12 cellular contexts compared by ENCODE assay signal in genomic region chr15:51869074-51869425, GRCh38. TPM values are rescaled to one million over a fixed set of nuclear protein-coding genes. Genes with fewer than 3 reads are reported as not detected.
DNase-seq lines count a peak whose midpoint lies in the region; ATAC-seq and TF ChIP-seq lines count a peak whose summit lies in the region.
"Had no signal": no experiment of that assay in that cellular context is flagged by ENCODE, and none has a peak within 500 bp of the region (broad histone marks: within the 10 kb centered on the region; RNA-seq: fewer than 3 reads in every experiment).

No MANE protein-coding gene starts in this region.

- H3K27me3 Mint-ChIP-seq in neural progenitor cell (ENCODE audit: insufficient read depth, low read depth): no peaks in the 10 kb centered on the region
- H3K27me3 Mint-ChIP-seq: brain had no signal

- ATAC-seq in GM19452 (IDR thresholded peaks at IDR 0.05; ENCODE audit: unreplicated experiment): no peak

- H3K4me3 ChIP-seq in Peyer's patch: no peak overlapping the region
- no peak overlapping the region for H3K4me3 ChIP-seq in colonic mucosa
- H3K4me3 ChIP-seq in neural progenitor cell: no peak overlapping the region
- no peak overlapping the region for H3K4me3 ChIP-seq in left ventricle myocardium inferior

- no peaks in the 10 kb centered on the region for H3K79me2 ChIP-seq in neural progenitor cell (ENCODE audit: low read depth)

- H3K4me2 ChIP-seq in neural progenitor cell: no peak overlapping the region

- H3K9me3 ChIP-seq in Peyer's patch (no peaks in the 10 kb centered on the region), colonic mucosa (no peaks in the 10 kb centered on the region), neural progenitor cell (ENCODE audit: low read depth) (peaks cover 3% of the 10 kb centered on the region), left ventricle myocardium inferior (replicated peaks) (peaks cover 6% of the 10 kb centered on the region)

- peaks cover 5% of the 10 kb centered on the region for H3K4me1 Mint-ChIP-seq in neural progenitor cell
- H3K4me1 Mint-ChIP-seq: brain had no signal

- TF ChIP-seq CTCF in Peyer's patch (IDR thresholded peaks at IDR 0.05) (peak in 1 of 6 experiments; percentile 13), colonic mucosa (IDR thresholded peaks at IDR 0.05) (no peak), neural progenitor cell (IDR thresholded peaks at IDR 0.05) (no peak), left ventricle myocardium inferior (IDR thresholded peaks at IDR 0.05; ENCODE audit: borderline replicate concordance) (no peak)

- peak overlapping the region; percentile 4 for H3K27ac Mint-ChIP-seq in neural progenitor cell

- intact Hi-C loops in colonic mucosa (cut with DNase I) (no loop called here), left ventricle myocardium inferior (cut with micrococcal nuclease) (no loop called here)

- no peaks in the 10 kb centered on the region for H4K20me1 ChIP-seq in neural progenitor cell (ENCODE audit: low read depth)

- H3F3A ChIP-seq in neural progenitor cell (ENCODE audit: low read depth): no peaks in the 10 kb centered on the region

- H3K36me3 Mint-ChIP-seq in neural progenitor cell: peaks cover 28% of the 10 kb centered on the region

- peaks cover 0 to 8% (median 0%) of the 10 kb centered on the region in 4 donors for H3K4me1 ChIP-seq in Peyer's patch
- no peaks in the 10 kb centered on the region for H3K4me1 ChIP-seq in colonic mucosa
- H3K4me1 ChIP-seq in neural progenitor cell: no peaks in the 10 kb centered on the region
- peaks cover 10% of the 10 kb centered on the region for H3K4me1 ChIP-seq in left ventricle myocardium inferior

- no peak overlapping the region for H2AFZ ChIP-seq in neural progenitor cell (replicated peaks)

- H3K27me3 ChIP-seq in Peyer's patch: no peaks in the 10 kb centered on the region
- H3K27me3 ChIP-seq in colonic mucosa: no peaks in the 10 kb centered on the region
- no peaks in the 10 kb centered on the region for H3K27me3 ChIP-seq in neural progenitor cell
- H3K27me3 ChIP-seq in left ventricle myocardium inferior (ENCODE audit: low read depth): no peaks in the 10 kb centered on the region

- no peak overlapping the region for H3K4me3 Mint-ChIP-seq in neural progenitor cell
- H3K4me3 Mint-ChIP-seq: brain had no signal

- no peaks in the 10 kb centered on the region for H3K9me3 Mint-ChIP-seq in neural progenitor cell
- H3K9me3 Mint-ChIP-seq: brain had no signal

- H3K9ac ChIP-seq in colonic mucosa (ENCODE audit: low read depth in 2 of 2, low read length in 2 of 2) (no peak overlapping the region), neural progenitor cell (no peak overlapping the region)

- TF ChIP-seq POLR2A in Peyer's patch (IDR thresholded peaks at IDR 0.05): no peak

- H3K36me3 ChIP-seq in Peyer's patch (peaks cover 0 to 48% (median 0%) of the 10 kb centered on the region in 3 donors), colonic mucosa (no peaks in the 10 kb centered on the region), neural progenitor cell (no peaks in the 10 kb centered on the region), left ventricle myocardium inferior (peaks cover 61% of the 10 kb centered on the region)

- DNase-seq in Daoy (ENCODE audit: low read depth) (peak; percentile 87), Peyer's patch (peak in 2 of 3 donors; percentile 52 to 78), colonic mucosa (peak; percentile 68), neural progenitor cell (ENCODE audit: low spot score) (no peak), left ventricle myocardium inferior (no peak), NCI-H1694 treated with DMSO at 0.1 percent for 48 hours (lab: John Stamatoyannopoulos, UW) (no peak)
- DNase-seq in stimulated activated CD4-positive, alpha-beta T cell treated with anti-CD3 and anti-CD28 coated beads, Interleukin-4, amount 100 ng/mL, for 1 hour: no peak
- DNase-seq: DMS79 treated with DMSO at 0.1 percent for 48 hours, hypothalamus, NCI-H1930 had no signal

- no peak overlapping the region for H3K27ac ChIP-seq in Peyer's patch
- H3K27ac ChIP-seq in colonic mucosa: peak overlapping the region; percentile 2
- H3K27ac ChIP-seq in neural progenitor cell: no peak overlapping the region
- no peak overlapping the region for H3K27ac ChIP-seq in left ventricle myocardium inferior (replicated peaks)

RNA-seq across cellular contexts. Expression of gene TMOD3, which starts 39.6 kb away (rescaled TPM):
- total RNA-seq in Daoy (2014; rRNA removed; shearing (Covaris generic)): 98.5 and 104 TPM in 2 replicates
- total RNA-seq in Peyer's patch (10 to 100 TPM; 39.3 to 51.8 (median 42.0) TPM), colonic mucosa (10 to 100 TPM; 68.4 to 78.6 TPM), neural progenitor cell (ENCODE audit: low replicate concordance) (17.6 and 37.4 TPM in 2 replicates), left ventricle myocardium inferior (30.9 TPM)

Comparison
In these comparisons a context has a peak if more than half of its experiments do, and no peak if none do; other contexts are left out.
1. DNase-seq: peak in Daoy (single experiment), Peyer's patch (2 of 3) and colonic mucosa (single experiment); none in neural progenitor cell (single experiment), left ventricle myocardium inferior (single experiment), NCI-H1694 treated with DMSO at 0.1 percent for 48 hours (single experiment) and stimulated activated CD4-positive, alpha-beta T cell treated with anti-CD3 and anti-CD28 coated beads, Interleukin-4, amount 100 ng/mL, for 1 hour (single experiment).